ENCODE assay signal across 8 cellular contexts in the genomic region with DNA sequence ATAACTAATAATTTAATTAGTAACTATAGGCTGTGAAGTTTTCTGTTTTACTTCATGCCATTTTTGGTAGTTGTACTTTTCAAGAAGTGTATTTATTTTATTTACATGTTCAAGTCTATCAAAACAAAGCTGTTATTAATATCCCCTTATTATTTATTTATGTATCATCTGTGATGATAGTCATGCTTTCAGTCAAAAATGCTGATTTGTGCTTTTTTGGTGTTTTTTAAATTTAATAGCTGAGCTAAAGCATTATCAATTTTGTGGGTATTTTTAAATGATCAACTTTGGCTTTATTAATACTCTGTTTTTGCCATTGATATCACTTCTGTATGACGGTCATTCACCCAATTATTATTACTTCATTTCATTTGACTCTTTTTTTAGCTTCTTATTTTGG.
"Had no signal": no experiment of that assay in that cellular context is flagged by ENCODE, and none has a peak within 500 bp of the region (broad histone marks: within the 10 kb centered on the region; RNA-seq: fewer than 3 reads in every experiment).

No MANE protein-coding gene starts in this region.

- DNase-seq: GDM1, GF-D8 had no signal

- H3K4me3 ChIP-seq: GM12878 had no signal

- FAIRE-seq: G401.6, GM12878, GM12891, GM12892, GM18507, GM19239 had no signal

- ATAC-seq: GM12878 had no signal
